28 cellular contexts compared by ENCODE assay signal in genomic region chr5:62547929-62548678, GRCh38. TPM values are rescaled to one million over a fixed set of nuclear protein-coding genes. Genes with fewer than 3 reads are reported as not detected.
DNase-seq lines count a peak whose midpoint lies in the region; ATAC-seq and TF ChIP-seq lines count a peak whose summit lies in the region.
"Had no signal": no experiment of that assay in that cellular context is flagged by ENCODE, and none has a peak within 500 bp of the region (broad histone marks: within the 10 kb centered on the region; RNA-seq: fewer than 3 reads in every experiment).

No MANE protein-coding gene starts in this region.

- H3K4me1 ChIP-seq in left lung (peaks cover 0 to 13% of the 10 kb centered on the region in 2 donors), upper lobe of right lung (peaks cover 6% of the 10 kb centered on the region)
- H3K4me1 ChIP-seq: A549, BE2C, neural progenitor cell had no signal

- H3K36me3 ChIP-seq in left lung (no peaks in the 10 kb centered on the region), upper lobe of right lung (peaks cover 12% of the 10 kb centered on the region)
- H3K36me3 ChIP-seq: neural progenitor cell had no signal

- DNase-seq in natural killer cell (no peak), T-helper 17 cell (no peak), left lung (no peak), upper lobe of right lung (no peak), posterior cingulate gyrus (no peak)
- no peak for DNase-seq in natural killer cell treated with Interleukin-12 subunit alpha and Interleukin-12 subunit beta and Interleukin-15 and Interleukin-18, amount 100 ng/mL, for 72 hours (ENCODE audit: low spot score)
- DNase-seq in activated naive CD4-positive, alpha-beta T cell treated with anti-CD3 and anti-CD28 coated beads, Interleukin-2, amount 50 U/mL, for 72 hours (ENCODE audit: low spot score in 2 of 2), result no peak
- DNase-seq: activated CD4-positive, alpha-beta T cell treated with anti-CD3 and anti-CD28 coated beads, Interleukin-2, amount 50 U/mL, for 48 hours; activated CD8-positive, alpha-beta memory T cell treated with anti-CD3 and anti-CD28 coated beads, Interleukin-2, amount 50 U/mL, for 4 hours; BE2C; central memory CD4-positive, alpha-beta T cell; COR-L47; dorsolateral prefrontal cortex; GF-D8; H7; heart right ventricle; NCI-H1417; NCI-H2081; NCI-H345; NCI-H82; SHP77; stimulated activated CD8-positive, alpha-beta memory T cell treated with anti-CD3 and anti-CD28 coated beads, Interleukin-4, amount 100 ng/mL, for 48 hours; substantia nigra had no signal

- peak overlapping the region in 1 of 2 donors; percentile 66 for H3K27ac ChIP-seq in left lung
- H3K27ac ChIP-seq in upper lobe of right lung, result no peak overlapping the region
- H3K27ac ChIP-seq: A549, neural progenitor cell had no signal

- H3K27me3 Mint-ChIP-seq in natural killer cell (ENCODE audit: low read depth in 2 of 2) (no peaks in the 10 kb centered on the region), T-helper 17 cell (no peaks in the 10 kb centered on the region)
- no peaks in the 10 kb centered on the region for H3K27me3 Mint-ChIP-seq in natural killer cell treated with Interleukin-12 subunit alpha and Interleukin-12 subunit beta and Interleukin-15 and Interleukin-18, amount 100 ng/mL, for 72 hours
- H3K27me3 Mint-ChIP-seq: activated naive CD8-positive, alpha-beta T cell; activated T-helper 17 cell treated with anti-CD3 and anti-CD28 coated beads, Interleukin-2, amount 50 U/mL, for 72 hours had no signal

- H3K27me3 ChIP-seq in left lung, result no peaks in the 10 kb centered on the region
- H3K27me3 ChIP-seq in upper lobe of right lung, result no peaks in the 10 kb centered on the region
- H3K27me3 ChIP-seq: BE2C, dorsolateral prefrontal cortex, heart right ventricle, neural progenitor cell had no signal

- H3K4me3 Mint-ChIP-seq in natural killer cell (no peak overlapping the region), T-helper 17 cell (no peak overlapping the region)
- no peak overlapping the region for H3K4me3 Mint-ChIP-seq in natural killer cell treated with Interleukin-12 subunit alpha and Interleukin-12 subunit beta and Interleukin-15 and Interleukin-18, amount 100 ng/mL, for 72 hours
- H3K4me3 Mint-ChIP-seq: activated naive CD8-positive, alpha-beta T cell; activated T-helper 17 cell treated with anti-CD3 and anti-CD28 coated beads, Interleukin-2, amount 50 U/mL, for 72 hours; neural progenitor cell had no signal

- intact Hi-C loops in natural killer cell (cut with micrococcal nuclease) (no loop called here), left lung (cut with DNase I) (no loop called here), upper lobe of right lung (cut with DNase I) (no loop called here), posterior cingulate gyrus (cut with DNase I) (no loop called here)

- TF ChIP-seq CTCF in natural killer cell (IDR thresholded peaks at IDR 0.05), result no peak
- TF ChIP-seq CTCF in left lung (IDR thresholded peaks at IDR 0.05), result no peak
- TF ChIP-seq CTCF in upper lobe of right lung (IDR thresholded peaks at IDR 0.05), result no peak

- no peaks in the 10 kb centered on the region for H3K9me3 Mint-ChIP-seq in natural killer cell
- H3K9me3 Mint-ChIP-seq in natural killer cell treated with Interleukin-12 subunit alpha and Interleukin-12 subunit beta and Interleukin-15 and Interleukin-18, amount 100 ng/mL, for 72 hours, result no peaks in the 10 kb centered on the region
- H3K9me3 Mint-ChIP-seq in activated naive CD4-positive, alpha-beta T cell treated with anti-CD3 and anti-CD28 coated beads, Interleukin-2, amount 50 U/mL, for 72 hours, result peaks cover 6 to 7% of the 10 kb centered on the region in 2 donors
- H3K9me3 Mint-ChIP-seq: activated T-helper 17 cell treated with anti-CD3 and anti-CD28 coated beads, Interleukin-2, amount 50 U/mL, for 72 hours had no signal

- H3K36me3 Mint-ChIP-seq in natural killer cell (peaks cover 16% of the 10 kb centered on the region), T-helper 17 cell (ENCODE audit: low read depth) (peaks cover 5% of the 10 kb centered on the region)
- H3K36me3 Mint-ChIP-seq in natural killer cell treated with Interleukin-12 subunit alpha and Interleukin-12 subunit beta and Interleukin-15 and Interleukin-18, amount 100 ng/mL, for 72 hours, result peaks cover 18% of the 10 kb centered on the region
- peaks cover 18 to 19% of the 10 kb centered on the region in 2 donors for H3K36me3 Mint-ChIP-seq in activated naive CD4-positive, alpha-beta T cell treated with anti-CD3 and anti-CD28 coated beads, Interleukin-2, amount 50 U/mL, for 72 hours

- H3K27ac Mint-ChIP-seq in natural killer cell (peak overlapping the region; percentile 3 to 25), T-helper 17 cell (peak overlapping the region; percentile 75)
- H3K27ac Mint-ChIP-seq in natural killer cell treated with Interleukin-12 subunit alpha and Interleukin-12 subunit beta and Interleukin-15 and Interleukin-18, amount 100 ng/mL, for 72 hours, result peak overlapping the region in 1 of 2 donors; percentile 1
- H3K27ac Mint-ChIP-seq in activated naive CD4-positive, alpha-beta T cell treated with anti-CD3 and anti-CD28 coated beads, Interleukin-2, amount 50 U/mL, for 72 hours, result peak overlapping the region in 1 of 2 donors; percentile 9
- H3K27ac Mint-ChIP-seq: activated naive CD8-positive, alpha-beta T cell; activated T-helper 17 cell treated with anti-CD3 and anti-CD28 coated beads, Interleukin-2, amount 50 U/mL, for 72 hours; neural progenitor cell had no signal

- no peaks in the 10 kb centered on the region for H3K9me3 ChIP-seq in T-helper 17 cell (ENCODE audit: control insufficient read depth, low read length, poor library complexity, severe bottlenecking)
- H3K9me3 ChIP-seq in left lung, result no peaks in the 10 kb centered on the region
- H3K9me3 ChIP-seq in upper lobe of right lung, result no peaks in the 10 kb centered on the region
- H3K9me3 ChIP-seq: A549, BE2C had no signal

- H3K4me3 ChIP-seq in left lung, result no peak overlapping the region
- no peak overlapping the region for H3K4me3 ChIP-seq in upper lobe of right lung
- H3K4me3 ChIP-seq: A549, dorsolateral prefrontal cortex, heart right ventricle, neural progenitor cell had no signal

- no peak for ATAC-seq in natural killer cell
- no peak for ATAC-seq in natural killer cell treated with Interleukin-12 subunit alpha and Interleukin-12 subunit beta and Interleukin-15 and Interleukin-18, amount 100 ng/mL, for 72 hours
- no peak for ATAC-seq in T-helper 17 cell
- peak; percentile 53 for ATAC-seq in left lung
- peak; percentile 15 for ATAC-seq in upper lobe of right lung
- no peak for ATAC-seq in GM18870 (IDR thresholded peaks at IDR 0.05; ENCODE audit: unreplicated experiment)
- ATAC-seq in activated naive CD4-positive, alpha-beta T cell treated with anti-CD3 and anti-CD28 coated beads, Interleukin-2, amount 50 U/mL, for 72 hours, result no peak
- ATAC-seq: A549; activated T-helper 17 cell treated with anti-CD3 and anti-CD28 coated beads, Interleukin-2, amount 50 U/mL, for 72 hours had no signal

- no peaks in the 10 kb centered on the region for H3K4me1 Mint-ChIP-seq in natural killer cell
- H3K4me1 Mint-ChIP-seq in natural killer cell treated with Interleukin-12 subunit alpha and Interleukin-12 subunit beta and Interleukin-15 and Interleukin-18, amount 100 ng/mL, for 72 hours (ENCODE audit: low read depth in 2 of 2), result no peaks in the 10 kb centered on the region
- peaks cover 8% of the 10 kb centered on the region for H3K4me1 Mint-ChIP-seq in T-helper 17 cell
- H3K4me1 Mint-ChIP-seq: activated T-helper 17 cell treated with anti-CD3 and anti-CD28 coated beads, Interleukin-2, amount 50 U/mL, for 72 hours; neural progenitor cell had no signal

RNA-seq across cellular contexts. Expression of gene LRRC70, which starts 30.5 kb away (rescaled TPM):
- total RNA-seq in natural killer cell (10 to 100 TPM; 17.6 to 29.5 (median 21.2) TPM), T-helper 17 cell (1 to 10 TPM; 5.8 to 6.1 TPM), left lung (1 to 10 TPM; 1.1 to 5.7 TPM), upper lobe of right lung (2.4 TPM)
- total RNA-seq in natural killer cell treated with Interleukin-12 subunit alpha and Interleukin-12 subunit beta and Interleukin-15 and Interleukin-18, amount 100 ng/mL, for 72 hours, result 1 to 10 TPM in 1 of 2 donors, under 1 TPM in 1; 0.95 to 3.3 TPM
- total RNA-seq in activated naive CD4-positive, alpha-beta T cell treated with anti-CD3 and anti-CD28 coated beads, Interleukin-2, amount 50 U/mL, for 72 hours, result 1 to 10 TPM; 2.0 to 2.1 TPM

Comparison
In these comparisons a context has a peak if more than half of its experiments do, and no peak if none do; other contexts are left out.
1. ATAC-seq: peak in left lung (single experiment) and upper lobe of right lung (single experiment); none in natural killer cell (0 of 3), natural killer cell treated with Interleukin-12 subunit alpha and Interleukin-12 subunit beta and Interleukin-15 and Interleukin-18, amount 100 ng/mL, for 72 hours (0 of 2), T-helper 17 cell (single experiment), GM18870 (single experiment) and activated naive CD4-positive, alpha-beta T cell treated with anti-CD3 and anti-CD28 coated beads, Interleukin-2, amount 50 U/mL, for 72 hours (0 of 2).